In genomic region chr14:24443053-24443683, GRCh38 we compare ENCODE assay signal across 1 cellular context.
TF ChIP-seq lines count a peak whose summit lies in the region.

No MANE protein-coding gene starts in this region.

TF ChIP-seq in GM23338, 12 proteins besides CTCF, POLR2A, EP300 and RAD21 (continued from another document):
- TF ChIP-seq ZNF462 (CRISPR knock-in tag; IDR thresholded peaks at IDR 0.05) (no peak), EZH2 (IDR thresholded peaks at IDR 0.05; ENCODE audit: low read depth, unreplicated experiment) (no peak), EZH2phosphoT487 (IDR thresholded peaks at IDR 0.05; ENCODE audit: unreplicated experiment) (no peak), NANOG (IDR thresholded peaks at IDR 0.05; ENCODE audit: borderline replicate concordance) (no peak)
- TF ChIP-seq, protein P1, sequence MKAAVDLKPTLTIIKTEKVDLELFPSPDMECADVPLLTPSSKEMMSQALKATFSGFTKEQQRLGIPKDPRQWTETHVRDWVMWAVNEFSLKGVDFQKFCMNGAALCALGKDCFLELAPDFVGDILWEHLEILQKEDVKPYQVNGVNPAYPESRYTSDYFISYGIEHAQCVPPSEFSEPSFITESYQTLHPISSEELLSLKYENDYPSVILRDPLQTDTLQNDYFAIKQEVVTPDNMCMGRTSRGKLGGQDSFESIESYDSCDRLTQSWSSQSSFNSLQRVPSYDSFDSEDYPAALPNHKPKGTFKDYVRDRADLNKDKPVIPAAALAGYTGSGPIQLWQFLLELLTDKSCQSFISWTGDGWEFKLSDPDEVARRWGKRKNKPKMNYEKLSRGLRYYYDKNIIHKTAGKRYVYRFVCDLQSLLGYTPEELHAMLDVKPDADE (IDR thresholded peaks at IDR 0.05) = no peak
- TF ChIP-seq, protein P2, sequence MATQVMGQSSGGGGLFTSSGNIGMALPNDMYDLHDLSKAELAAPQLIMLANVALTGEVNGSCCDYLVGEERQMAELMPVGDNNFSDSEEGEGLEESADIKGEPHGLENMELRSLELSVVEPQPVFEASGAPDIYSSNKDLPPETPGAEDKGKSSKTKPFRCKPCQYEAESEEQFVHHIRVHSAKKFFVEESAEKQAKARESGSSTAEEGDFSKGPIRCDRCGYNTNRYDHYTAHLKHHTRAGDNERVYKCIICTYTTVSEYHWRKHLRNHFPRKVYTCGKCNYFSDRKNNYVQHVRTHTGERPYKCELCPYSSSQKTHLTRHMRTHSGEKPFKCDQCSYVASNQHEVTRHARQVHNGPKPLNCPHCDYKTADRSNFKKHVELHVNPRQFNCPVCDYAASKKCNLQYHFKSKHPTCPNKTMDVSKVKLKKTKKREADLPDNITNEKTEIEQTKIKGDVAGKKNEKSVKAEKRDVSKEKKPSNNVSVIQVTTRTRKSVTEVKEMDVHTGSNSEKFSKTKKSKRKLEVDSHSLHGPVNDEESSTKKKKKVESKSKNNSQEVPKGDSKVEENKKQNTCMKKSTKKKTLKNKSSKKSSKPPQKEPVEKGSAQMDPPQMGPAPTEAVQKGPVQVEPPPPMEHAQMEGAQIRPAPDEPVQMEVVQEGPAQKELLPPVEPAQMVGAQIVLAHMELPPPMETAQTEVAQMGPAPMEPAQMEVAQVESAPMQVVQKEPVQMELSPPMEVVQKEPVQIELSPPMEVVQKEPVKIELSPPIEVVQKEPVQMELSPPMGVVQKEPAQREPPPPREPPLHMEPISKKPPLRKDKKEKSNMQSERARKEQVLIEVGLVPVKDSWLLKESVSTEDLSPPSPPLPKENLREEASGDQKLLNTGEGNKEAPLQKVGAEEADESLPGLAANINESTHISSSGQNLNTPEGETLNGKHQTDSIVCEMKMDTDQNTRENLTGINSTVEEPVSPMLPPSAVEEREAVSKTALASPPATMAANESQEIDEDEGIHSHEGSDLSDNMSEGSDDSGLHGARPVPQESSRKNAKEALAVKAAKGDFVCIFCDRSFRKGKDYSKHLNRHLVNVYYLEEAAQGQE (IDR thresholded peaks at IDR 0.05; ENCODE audit: unreplicated experiment) = no peak
